In the genomic region with DNA sequence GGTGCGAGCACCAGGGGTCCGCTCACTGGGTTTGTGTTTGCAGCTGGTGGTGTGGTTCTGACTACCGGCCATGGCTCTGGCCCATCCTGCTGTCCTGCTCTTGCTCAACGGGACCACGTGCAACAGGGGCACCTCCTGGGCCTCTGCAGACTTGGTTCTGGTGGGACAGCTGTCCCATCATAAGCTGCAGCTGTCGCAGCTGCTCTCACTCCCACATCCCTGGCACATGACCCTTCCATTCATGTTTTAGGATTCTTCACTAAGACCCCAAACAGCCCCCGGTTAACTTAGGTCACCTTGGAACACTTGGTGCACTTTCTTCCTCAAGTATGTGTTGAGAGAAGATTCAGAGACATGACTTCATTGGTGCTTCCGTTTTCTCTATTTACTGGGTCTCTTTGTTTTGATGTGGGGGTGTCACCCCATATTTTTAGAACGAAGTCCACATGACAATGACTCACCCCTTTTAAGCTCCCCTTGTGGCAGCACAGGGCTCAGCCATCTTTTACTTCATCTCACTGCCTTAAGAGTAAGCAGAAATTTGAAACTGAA, we compare ENCODE assay signal across 1 cellular context.
TF ChIP-seq lines count a peak whose summit lies in the region.

No MANE protein-coding gene starts in this region.

TF ChIP-seq in WTC11, 78 proteins besides CTCF, POLR2A, EP300 and RAD21 (continued from another document):
- TF ChIP-seq, protein P1, sequence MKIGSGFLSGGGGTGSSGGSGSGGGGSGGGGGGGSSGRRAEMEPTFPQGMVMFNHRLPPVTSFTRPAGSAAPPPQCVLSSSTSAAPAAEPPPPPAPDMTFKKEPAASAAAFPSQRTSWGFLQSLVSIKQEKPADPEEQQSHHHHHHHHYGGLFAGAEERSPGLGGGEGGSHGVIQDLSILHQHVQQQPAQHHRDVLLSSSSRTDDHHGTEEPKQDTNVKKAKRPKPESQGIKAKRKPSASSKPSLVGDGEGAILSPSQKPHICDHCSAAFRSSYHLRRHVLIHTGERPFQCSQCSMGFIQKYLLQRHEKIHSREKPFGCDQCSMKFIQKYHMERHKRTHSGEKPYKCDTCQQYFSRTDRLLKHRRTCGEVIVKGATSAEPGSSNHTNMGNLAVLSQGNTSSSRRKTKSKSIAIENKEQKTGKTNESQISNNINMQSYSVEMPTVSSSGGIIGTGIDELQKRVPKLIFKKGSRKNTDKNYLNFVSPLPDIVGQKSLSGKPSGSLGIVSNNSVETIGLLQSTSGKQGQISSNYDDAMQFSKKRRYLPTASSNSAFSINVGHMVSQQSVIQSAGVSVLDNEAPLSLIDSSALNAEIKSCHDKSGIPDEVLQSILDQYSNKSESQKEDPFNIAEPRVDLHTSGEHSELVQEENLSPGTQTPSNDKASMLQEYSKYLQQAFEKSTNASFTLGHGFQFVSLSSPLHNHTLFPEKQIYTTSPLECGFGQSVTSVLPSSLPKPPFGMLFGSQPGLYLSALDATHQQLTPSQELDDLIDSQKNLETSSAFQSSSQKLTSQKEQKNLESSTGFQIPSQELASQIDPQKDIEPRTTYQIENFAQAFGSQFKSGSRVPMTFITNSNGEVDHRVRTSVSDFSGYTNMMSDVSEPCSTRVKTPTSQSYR (CRISPR knock-in tag; IDR thresholded peaks at IDR 0.05): no peak
- TF ChIP-seq ZNF416 (CRISPR knock-in tag; IDR thresholded peaks at IDR 0.05) (no peak), CBFB (CRISPR knock-in tag; IDR thresholded peaks at IDR 0.05; ENCODE audit: low read depth) (no peak), SOX15 (CRISPR knock-in tag; IDR thresholded peaks at IDR 0.05) (no peak), FOXP1 (CRISPR knock-in tag; IDR thresholded peaks at IDR 0.05; ENCODE audit: borderline replicate concordance) (no peak)
- TF ChIP-seq, protein P2, sequence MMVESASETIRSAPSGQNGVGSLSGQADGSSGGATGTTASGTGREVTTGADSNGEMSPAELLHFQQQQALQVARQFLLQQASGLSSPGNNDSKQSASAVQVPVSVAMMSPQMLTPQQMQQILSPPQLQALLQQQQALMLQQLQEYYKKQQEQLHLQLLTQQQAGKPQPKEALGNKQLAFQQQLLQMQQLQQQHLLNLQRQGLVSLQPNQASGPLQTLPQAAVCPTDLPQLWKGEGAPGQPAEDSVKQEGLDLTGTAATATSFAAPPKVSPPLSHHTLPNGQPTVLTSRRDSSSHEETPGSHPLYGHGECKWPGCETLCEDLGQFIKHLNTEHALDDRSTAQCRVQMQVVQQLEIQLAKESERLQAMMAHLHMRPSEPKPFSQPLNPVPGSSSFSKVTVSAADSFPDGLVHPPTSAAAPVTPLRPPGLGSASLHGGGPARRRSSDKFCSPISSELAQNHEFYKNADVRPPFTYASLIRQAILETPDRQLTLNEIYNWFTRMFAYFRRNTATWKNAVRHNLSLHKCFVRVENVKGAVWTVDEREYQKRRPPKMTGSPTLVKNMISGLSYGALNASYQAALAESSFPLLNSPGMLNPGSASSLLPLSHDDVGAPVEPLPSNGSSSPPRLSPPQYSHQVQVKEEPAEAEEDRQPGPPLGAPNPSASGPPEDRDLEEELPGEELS (CRISPR knock-in tag; IDR thresholded peaks at IDR 0.05): no peak
TF ChIP-seq in WTC11: peak in this region for 0.
